1 cellular context compared by ENCODE assay signal in genomic region chr4:140635606-140636005, GRCh38.
TF ChIP-seq lines count a peak whose summit lies in the region.

No MANE protein-coding gene starts in this region.

TF ChIP-seq in HepG2, 621 proteins besides CTCF, POLR2A, EP300 and RAD21 (continued from another document and continues in another):
- TF ChIP-seq, protein P1, sequence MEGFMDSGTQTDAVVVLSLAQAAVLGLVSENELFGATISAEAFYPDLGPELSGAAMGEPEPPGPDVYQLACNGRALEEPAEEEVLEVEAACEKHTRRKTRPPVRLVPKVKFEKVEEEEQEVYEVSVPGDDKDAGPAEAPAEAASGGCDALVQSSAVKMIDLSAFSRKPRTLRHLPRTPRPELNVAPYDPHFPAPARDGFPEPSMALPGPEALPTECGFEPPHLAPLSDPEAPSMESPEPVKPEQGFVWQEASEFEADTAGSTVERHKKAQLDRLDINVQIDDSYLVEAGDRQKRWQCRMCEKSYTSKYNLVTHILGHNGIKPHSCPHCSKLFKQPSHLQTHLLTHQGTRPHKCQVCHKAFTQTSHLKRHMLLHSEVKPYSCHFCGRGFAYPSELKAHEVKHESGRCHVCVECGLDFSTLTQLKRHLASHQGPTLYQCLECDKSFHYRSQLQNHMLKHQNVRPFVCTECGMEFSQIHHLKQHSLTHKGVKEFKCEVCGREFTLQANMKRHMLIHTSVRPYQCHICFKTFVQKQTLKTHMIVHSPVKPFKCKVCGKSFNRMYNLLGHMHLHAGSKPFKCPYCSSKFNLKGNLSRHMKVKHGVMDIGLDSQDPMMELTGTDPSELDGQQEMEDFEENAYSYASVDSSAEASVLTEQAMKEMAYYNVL (CRISPR knock-in tag; IDR thresholded peaks at IDR 0.05; ENCODE audit: borderline replicate concordance) = peak; percentile 79; the same call in 1 of the 2 replicates
- TF ChIP-seq ZNF644 (CRISPR knock-in tag; IDR thresholded peaks at IDR 0.05; ENCODE audit: low read depth) (peak; percentile 33; the same call in 1 of the 2 replicates), AKAP8 (CRISPR knock-in tag; IDR thresholded peaks at IDR 0.05) (no peak), CHD2 (IDR thresholded peaks at IDR 0.05; ENCODE audit: low read depth, low read length) (no peak), ZSCAN21 (CRISPR knock-in tag; IDR thresholded peaks at IDR 0.05; ENCODE audit: borderline replicate concordance) (no peak), PPARG (CRISPR knock-in tag; conservative IDR thresholded peaks at IDR 0.05) (peak; percentile 97), KLF6 (CRISPR knock-in tag; IDR thresholded peaks at IDR 0.05) (no peak), CEBPG (CRISPR knock-in tag; IDR thresholded peaks at IDR 0.05) (no peak; the same call in 1 of the 2 replicates), RCOR2 (CRISPR knock-in tag; IDR thresholded peaks at IDR 0.05) (peak; percentile 65), TARDBP (CRISPR knock-in tag; IDR thresholded peaks at IDR 0.05) (0 out of 2 replicates have a peak, but pooled peaks have one; percentile 47), GATAD2A (CRISPR knock-in tag; IDR thresholded peaks at IDR 0.05) (peak; percentile 78), TEAD2 (CRISPR knock-in tag; IDR thresholded peaks at IDR 0.05) (no peak), NR2F6 (IDR thresholded peaks at IDR 0.05) (peak; percentile 35; the same call in 1 of the 2 replicates), NR2F6 (CRISPR knock-in tag; IDR thresholded peaks at IDR 0.05) (peak; percentile 71), SKI (IDR thresholded peaks at IDR 0.05; ENCODE audit: partially characterized antibody) (peak; percentile 20), RARA (CRISPR knock-in tag; IDR thresholded peaks at IDR 0.05) (peak; percentile 44; the same call in 1 of the 2 replicates), HNF4G (IDR thresholded peaks at IDR 0.05; ENCODE audit: borderline replicate concordance, low read depth, low read length) (peak; percentile 27; the same call in 1 of the 2 replicates), HNF4G (CRISPR knock-in tag; IDR thresholded peaks at IDR 0.05; ENCODE audit: borderline replicate concordance, low read depth) (no peak), GPN1 (CRISPR knock-in tag; IDR thresholded peaks at IDR 0.05; ENCODE audit: borderline replicate concordance) (no peak), HNF1A (IDR thresholded peaks at IDR 0.05; ENCODE audit: low read depth) (no peak), HNF1A (CRISPR knock-in tag; IDR thresholded peaks at IDR 0.05; ENCODE audit: borderline replicate concordance) (no peak), ZGPAT (CRISPR knock-in tag; IDR thresholded peaks at IDR 0.05) (peak; percentile 37; the same call in 1 of the 2 replicates), MXI1 (IDR thresholded peaks at IDR 0.05; ENCODE audit: borderline replicate concordance, low read depth, low read length) (peak; percentile 40; the same call in 1 of the 3 replicates), NFATC3 (CRISPR knock-in tag; IDR thresholded peaks at IDR 0.05) (no peak), ZBTB38 (CRISPR knock-in tag; IDR thresholded peaks at IDR 0.05) (peak; percentile 54; the same call in 1 of the 2 replicates), ETV5 (CRISPR knock-in tag; IDR thresholded peaks at IDR 0.05; ENCODE audit: borderline replicate concordance) (0 out of 2 replicates have a peak, but pooled peaks have one; percentile 13), CREBL2 (CRISPR knock-in tag; IDR thresholded peaks at IDR 0.05; ENCODE audit: borderline replicate concordance) (no peak), SALL2 (CRISPR knock-in tag; IDR thresholded peaks at IDR 0.05) (no peak), HOXA3 (CRISPR knock-in tag; IDR thresholded peaks at IDR 0.05) (peak; percentile 69), SSRP1 (CRISPR knock-in tag; IDR thresholded peaks at IDR 0.05) (no peak), ARNTL (CRISPR knock-in tag; IDR thresholded peaks at IDR 0.05) (no peak), TCF12 (IDR thresholded peaks at IDR 0.05) (no peak), TCF12 (CRISPR knock-in tag; IDR thresholded peaks at IDR 0.05) (no peak), ZNF256 (CRISPR knock-in tag; conservative IDR thresholded peaks at IDR 0.05) (no peak), HNRNPL (IDR thresholded peaks at IDR 0.05; ENCODE audit: low read depth, low read length) (no peak), SALL1 (CRISPR knock-in tag; IDR thresholded peaks at IDR 0.05) (peak; percentile 94), HNRNPUL1 (IDR thresholded peaks at IDR 0.05; ENCODE audit: low read depth, low read length) (no peak)
- TF ChIP-seq, protein P2, sequence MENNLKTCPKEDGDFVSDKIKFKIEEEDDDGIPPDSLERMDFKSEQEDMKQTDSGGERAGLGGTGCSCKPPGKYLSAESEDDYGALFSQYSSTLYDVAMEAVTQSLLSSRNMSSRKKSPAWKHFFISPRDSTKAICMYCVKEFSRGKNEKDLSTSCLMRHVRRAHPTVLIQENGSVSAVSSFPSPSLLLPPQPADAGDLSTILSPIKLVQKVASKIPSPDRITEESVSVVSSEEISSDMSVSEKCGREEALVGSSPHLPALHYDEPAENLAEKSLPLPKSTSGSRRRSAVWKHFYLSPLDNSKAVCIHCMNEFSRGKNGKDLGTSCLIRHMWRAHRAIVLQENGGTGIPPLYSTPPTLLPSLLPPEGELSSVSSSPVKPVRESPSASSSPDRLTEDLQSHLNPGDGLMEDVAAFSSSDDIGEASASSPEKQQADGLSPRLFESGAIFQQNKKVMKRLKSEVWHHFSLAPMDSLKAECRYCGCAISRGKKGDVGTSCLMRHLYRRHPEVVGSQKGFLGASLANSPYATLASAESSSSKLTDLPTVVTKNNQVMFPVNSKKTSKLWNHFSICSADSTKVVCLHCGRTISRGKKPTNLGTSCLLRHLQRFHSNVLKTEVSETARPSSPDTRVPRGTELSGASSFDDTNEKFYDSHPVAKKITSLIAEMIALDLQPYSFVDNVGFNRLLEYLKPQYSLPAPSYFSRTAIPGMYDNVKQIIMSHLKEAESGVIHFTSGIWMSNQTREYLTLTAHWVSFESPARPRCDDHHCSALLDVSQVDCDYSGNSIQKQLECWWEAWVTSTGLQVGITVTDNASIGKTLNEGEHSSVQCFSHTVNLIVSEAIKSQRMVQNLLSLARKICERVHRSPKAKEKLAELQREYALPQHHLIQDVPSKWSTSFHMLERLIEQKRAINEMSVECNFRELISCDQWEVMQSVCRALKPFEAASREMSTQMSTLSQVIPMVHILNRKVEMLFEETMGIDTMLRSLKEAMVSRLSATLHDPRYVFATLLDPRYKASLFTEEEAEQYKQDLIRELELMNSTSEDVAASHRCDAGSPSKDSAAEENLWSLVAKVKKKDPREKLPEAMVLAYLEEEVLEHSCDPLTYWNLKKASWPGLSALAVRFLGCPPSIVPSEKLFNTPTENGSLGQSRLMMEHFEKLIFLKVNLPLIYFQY (CRISPR knock-in tag; IDR thresholded peaks at IDR 0.05; ENCODE audit: borderline replicate concordance) = 0 out of 2 replicates have a peak, but pooled peaks have one; percentile 30
- TF ChIP-seq, protein P3, sequence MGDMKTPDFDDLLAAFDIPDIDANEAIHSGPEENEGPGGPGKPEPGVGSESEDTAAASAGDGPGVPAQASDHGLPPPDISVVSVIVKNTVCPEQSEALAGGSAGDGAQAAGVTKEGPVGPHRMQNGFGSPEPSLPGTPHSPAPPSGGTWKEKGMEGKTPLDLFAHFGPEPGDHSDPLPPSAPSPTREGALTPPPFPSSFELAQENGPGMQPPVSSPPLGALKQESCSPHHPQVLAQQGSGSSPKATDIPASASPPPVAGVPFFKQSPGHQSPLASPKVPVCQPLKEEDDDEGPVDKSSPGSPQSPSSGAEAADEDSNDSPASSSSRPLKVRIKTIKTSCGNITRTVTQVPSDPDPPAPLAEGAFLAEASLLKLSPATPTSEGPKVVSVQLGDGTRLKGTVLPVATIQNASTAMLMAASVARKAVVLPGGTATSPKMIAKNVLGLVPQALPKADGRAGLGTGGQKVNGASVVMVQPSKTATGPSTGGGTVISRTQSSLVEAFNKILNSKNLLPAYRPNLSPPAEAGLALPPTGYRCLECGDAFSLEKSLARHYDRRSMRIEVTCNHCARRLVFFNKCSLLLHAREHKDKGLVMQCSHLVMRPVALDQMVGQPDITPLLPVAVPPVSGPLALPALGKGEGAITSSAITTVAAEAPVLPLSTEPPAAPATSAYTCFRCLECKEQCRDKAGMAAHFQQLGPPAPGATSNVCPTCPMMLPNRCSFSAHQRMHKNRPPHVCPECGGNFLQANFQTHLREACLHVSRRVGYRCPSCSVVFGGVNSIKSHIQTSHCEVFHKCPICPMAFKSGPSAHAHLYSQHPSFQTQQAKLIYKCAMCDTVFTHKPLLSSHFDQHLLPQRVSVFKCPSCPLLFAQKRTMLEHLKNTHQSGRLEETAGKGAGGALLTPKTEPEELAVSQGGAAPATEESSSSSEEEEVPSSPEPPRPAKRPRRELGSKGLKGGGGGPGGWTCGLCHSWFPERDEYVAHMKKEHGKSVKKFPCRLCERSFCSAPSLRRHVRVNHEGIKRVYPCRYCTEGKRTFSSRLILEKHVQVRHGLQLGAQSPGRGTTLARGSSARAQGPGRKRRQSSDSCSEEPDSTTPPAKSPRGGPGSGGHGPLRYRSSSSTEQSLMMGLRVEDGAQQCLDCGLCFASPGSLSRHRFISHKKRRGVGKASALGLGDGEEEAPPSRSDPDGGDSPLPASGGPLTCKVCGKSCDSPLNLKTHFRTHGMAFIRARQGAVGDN (CRISPR knock-in tag; IDR thresholded peaks at IDR 0.05) = peak; percentile 87
- TF ChIP-seq, protein P4, sequence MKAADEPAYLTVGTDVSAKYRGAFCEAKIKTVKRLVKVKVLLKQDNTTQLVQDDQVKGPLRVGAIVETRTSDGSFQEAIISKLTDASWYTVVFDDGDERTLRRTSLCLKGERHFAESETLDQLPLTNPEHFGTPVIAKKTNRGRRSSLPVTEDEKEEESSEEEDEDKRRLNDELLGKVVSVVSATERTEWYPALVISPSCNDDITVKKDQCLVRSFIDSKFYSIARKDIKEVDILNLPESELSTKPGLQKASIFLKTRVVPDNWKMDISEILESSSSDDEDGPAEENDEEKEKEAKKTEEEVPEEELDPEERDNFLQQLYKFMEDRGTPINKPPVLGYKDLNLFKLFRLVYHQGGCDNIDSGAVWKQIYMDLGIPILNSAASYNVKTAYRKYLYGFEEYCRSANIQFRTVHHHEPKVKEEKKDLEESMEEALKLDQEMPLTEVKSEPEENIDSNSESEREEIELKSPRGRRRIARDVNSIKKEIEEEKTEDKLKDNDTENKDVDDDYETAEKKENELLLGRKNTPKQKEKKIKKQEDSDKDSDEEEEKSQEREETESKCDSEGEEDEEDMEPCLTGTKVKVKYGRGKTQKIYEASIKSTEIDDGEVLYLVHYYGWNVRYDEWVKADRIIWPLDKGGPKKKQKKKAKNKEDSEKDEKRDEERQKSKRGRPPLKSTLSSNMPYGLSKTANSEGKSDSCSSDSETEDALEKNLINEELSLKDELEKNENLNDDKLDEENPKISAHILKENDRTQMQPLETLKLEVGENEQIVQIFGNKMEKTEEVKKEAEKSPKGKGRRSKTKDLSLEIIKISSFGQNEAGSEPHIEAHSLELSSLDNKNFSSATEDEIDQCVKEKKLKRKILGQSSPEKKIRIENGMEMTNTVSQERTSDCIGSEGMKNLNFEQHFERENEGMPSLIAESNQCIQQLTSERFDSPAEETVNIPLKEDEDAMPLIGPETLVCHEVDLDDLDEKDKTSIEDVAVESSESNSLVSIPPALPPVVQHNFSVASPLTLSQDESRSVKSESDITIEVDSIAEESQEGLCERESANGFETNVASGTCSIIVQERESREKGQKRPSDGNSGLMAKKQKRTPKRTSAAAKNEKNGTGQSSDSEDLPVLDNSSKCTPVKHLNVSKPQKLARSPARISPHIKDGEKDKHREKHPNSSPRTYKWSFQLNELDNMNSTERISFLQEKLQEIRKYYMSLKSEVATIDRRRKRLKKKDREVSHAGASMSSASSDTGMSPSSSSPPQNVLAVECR (CRISPR knock-in tag; IDR thresholded peaks at IDR 0.05; ENCODE audit: borderline replicate concordance) = peak; percentile 45; the same call in 1 of the 2 replicates
